Comparison of ENCODE assay signal across 28 cellular contexts in the genomic region with DNA sequence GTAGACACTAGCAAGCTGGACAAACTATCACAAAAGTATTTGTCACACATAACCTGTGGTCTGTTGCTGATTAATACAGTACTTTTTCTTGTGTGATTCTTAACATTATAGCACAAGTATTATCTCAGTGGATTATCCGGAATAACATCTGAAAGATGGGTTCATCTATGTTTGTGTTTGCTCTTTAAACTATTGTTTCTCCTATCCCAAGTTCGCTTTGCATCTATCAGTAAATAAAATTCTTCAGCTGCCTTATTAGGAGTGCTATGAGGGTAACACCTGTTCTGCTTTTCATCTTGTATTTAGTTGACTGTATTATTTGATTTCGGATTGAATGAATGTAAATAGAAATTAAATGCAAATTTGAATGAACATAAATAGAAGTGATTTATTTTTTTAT.
"Had no signal": no experiment of that assay in that cellular context is flagged by ENCODE, and none has a peak within 500 bp of the region (broad histone marks: within the 10 kb centered on the region; RNA-seq: fewer than 3 reads in every experiment).

No MANE protein-coding gene starts in this region.

- H3K4me3 Mint-ChIP-seq: natural killer cell; nephron; neural progenitor cell; stimulated activated effector memory CD8-positive, alpha-beta T cell treated with anti-CD3 and anti-CD28 coated beads, Interleukin-12 subunit alpha, Interleukin-12 subunit beta, amount 100 ng/mL, for 72 hours; stimulated activated naive B cell treated with anti-CD40 and anti-IgM and Interleukin-4, amounts not matched to agents 10 μg/mL and 1 μg/mL and 100 μg/mL, for 72 hours; stimulated activated naive CD8-positive, alpha-beta T cell treated with anti-CD3 and anti-CD28 coated beads, Interleukin-15, Interleukin-2, amounts not matched to agents 100 ng/mL and 50 ng/mL, for 24 hours had no signal

- ATAC-seq: natural killer cell; psoas muscle; right cardiac atrium; right lobe of liver; stimulated activated effector memory CD8-positive, alpha-beta T cell treated with anti-CD3 and anti-CD28 coated beads, Interleukin-12 subunit alpha, Interleukin-12 subunit beta, amount 100 ng/mL, for 72 hours; stimulated activated naive B cell treated with anti-CD40 and anti-IgM and Interleukin-4, amounts not matched to agents 10 μg/mL and 1 μg/mL and 100 μg/mL, for 72 hours had no signal

- H3K27ac ChIP-seq: neural progenitor cell, ovary, parathyroid adenoma, psoas muscle, right lobe of liver, sigmoid colon, stomach, thoracic aorta, thyroid gland, tibial nerve, upper lobe of left lung, vagina had no signal

- H3K4me1 ChIP-seq: neural progenitor cell, psoas muscle, right lobe of liver, sigmoid colon, thyroid gland, tibial nerve, upper lobe of left lung, vagina had no signal

- H3K4me3 ChIP-seq: neural progenitor cell, ovary, psoas muscle, right lobe of liver, sigmoid colon, stomach, thoracic aorta, thyroid gland, tibial nerve, upper lobe of left lung, vagina had no signal

- H3K4me2 ChIP-seq: neural progenitor cell had no signal

- H3K9me3 Mint-ChIP-seq: natural killer cell; nephron; neural progenitor cell; stimulated activated effector memory CD8-positive, alpha-beta T cell treated with anti-CD3 and anti-CD28 coated beads, Interleukin-12 subunit alpha, Interleukin-12 subunit beta, amount 100 ng/mL, for 72 hours; stimulated activated naive B cell treated with anti-CD40 and anti-IgM and Interleukin-4, amounts not matched to agents 10 μg/mL and 1 μg/mL and 100 μg/mL, for 72 hours; stimulated activated naive CD8-positive, alpha-beta T cell treated with anti-CD3 and anti-CD28 coated beads, Interleukin-15, Interleukin-2, amounts not matched to agents 100 ng/mL and 50 ng/mL, for 24 hours had no signal

- H3K36me3 ChIP-seq: neural progenitor cell, ovary had no signal

- H2AFZ ChIP-seq: neural progenitor cell, parathyroid adenoma had no signal

- DNase-seq: natural killer cell; occipital lobe; ovary; posterior cingulate gyrus; psoas muscle; right cardiac atrium; right lobe of liver; sigmoid colon; small intestine; stimulated activated CD4-positive, alpha-beta T cell treated with anti-CD3 and anti-CD28 coated beads, Interleukin-15, amount 100 ng/mL, for 24 hours; stimulated activated CD4-positive, alpha-beta T cell treated with anti-CD3 and anti-CD28 coated beads, Interleukin-2, amount 100 ng/mL, for 24 hours; stimulated activated CD4-positive, alpha-beta T cell treated with anti-CD3 and anti-CD28 coated beads, Interleukin-2, amount 100 ng/mL, for 48 hours; stimulated activated CD4-positive, alpha-beta T cell treated with anti-CD3 and anti-CD28 coated beads, Interleukin-4, amount 100 ng/mL, for 24 hours; stimulated activated naive B cell treated with anti-CD40 and anti-IgM and Interleukin-4, amounts not matched to agents 10 μg/mL and 1 μg/mL and 100 μg/mL, for 72 hours; stimulated activated naive CD4-positive, alpha-beta T cell treated with Interleukin-2 at 50 U/mL for 16 hours; stomach; thyroid gland; trophoblast cell; upper lobe of left lung had no signal

- H3K27ac Mint-ChIP-seq: nephron; neural progenitor cell; progenitor cell of endocrine pancreas; stimulated activated effector memory CD8-positive, alpha-beta T cell treated with anti-CD3 and anti-CD28 coated beads, Interleukin-12 subunit alpha, Interleukin-12 subunit beta, amount 100 ng/mL, for 72 hours; stimulated activated naive B cell treated with anti-CD40 and anti-IgM and Interleukin-4, amounts not matched to agents 10 μg/mL and 1 μg/mL and 100 μg/mL, for 72 hours; stimulated activated naive CD8-positive, alpha-beta T cell treated with anti-CD3 and anti-CD28 coated beads, Interleukin-15, Interleukin-2, amounts not matched to agents 100 ng/mL and 50 ng/mL, for 24 hours had no signal

- H3K79me2 ChIP-seq: parathyroid adenoma had no signal

- H3K27me3 Mint-ChIP-seq: progenitor cell of endocrine pancreas; stimulated activated naive B cell treated with anti-CD40 and anti-IgM and Interleukin-4, amounts not matched to agents 10 μg/mL and 1 μg/mL and 100 μg/mL, for 72 hours; stimulated activated naive CD8-positive, alpha-beta T cell treated with anti-CD3 and anti-CD28 coated beads, Interleukin-15, Interleukin-2, amounts not matched to agents 100 ng/mL and 50 ng/mL, for 24 hours had no signal

- H3K9me3 ChIP-seq: ovary, psoas muscle, right lobe of liver, sigmoid colon, stomach, thoracic aorta, thyroid gland, tibial nerve, upper lobe of left lung, vagina had no signal

- H3K4me1 Mint-ChIP-seq: nephron, neural progenitor cell had no signal
